ENCODE assay signal across 23 cellular contexts in the genomic region with DNA sequence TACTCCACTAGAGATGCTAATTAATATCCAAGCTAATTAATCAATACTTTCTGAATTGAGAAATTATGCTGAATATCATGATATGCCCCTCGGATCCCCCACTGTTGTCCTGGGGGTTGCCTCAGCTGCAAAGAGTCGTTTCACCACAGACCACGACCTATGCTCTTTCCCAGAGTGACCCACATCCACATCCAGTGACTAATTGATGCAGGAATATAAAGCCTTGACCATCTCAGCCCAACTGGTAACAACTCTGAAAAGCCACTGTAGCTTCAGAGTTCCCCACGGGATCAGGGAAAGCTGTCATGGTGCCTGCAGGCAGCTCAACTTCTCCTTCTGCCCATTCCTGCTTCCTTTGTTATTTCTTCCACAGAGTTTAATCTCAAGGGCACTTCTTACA.
"Had no signal": no experiment of that assay in that cellular context is flagged by ENCODE, and none has a peak within 500 bp of the region (broad histone marks: within the 10 kb centered on the region; RNA-seq: fewer than 3 reads in every experiment).

No MANE protein-coding gene starts in this region.

- H3K4me1 ChIP-seq: ascending aorta, heart left ventricle, uterus had no signal

- H3K9me3 ChIP-seq: ascending aorta, heart left ventricle, tibial nerve, uterus had no signal

- H3K4me3 Mint-ChIP-seq: activated CD8-positive, alpha-beta T cell treated with anti-CD3 and anti-CD28 coated beads, Interleukin-2, amount 10 ng/mL, durations not matched to agents 7 days and 5 days; activated naive CD4-positive, alpha-beta T cell treated with anti-CD3 and anti-CD28 coated beads, Interleukin-2, amount 50 U/mL, for 24 hours; activated T-helper 1 cell treated with anti-CD3 and anti-CD28 coated beads, Interleukin-12 subunit alpha, Interleukin-12 subunit beta, Interleukin-2, Interleukin-4 antibody, amounts not matched to agents 30 ng/mL and 10 ng/mL and 1 ng/mL, durations not matched to agents 14 hours and 24 hours and 36 hours; central memory CD8-positive, alpha-beta T cell; memory B cell; nephron progenitor cell; stimulated activated naive CD8-positive, alpha-beta T cell treated with anti-CD3 and anti-CD28 coated beads, Interleukin-15, amount 100 ng/mL, for 72 hours had no signal

- H3K27me3 ChIP-seq: ascending aorta, heart left ventricle, tibial nerve, uterus had no signal

- H3K36me3 Mint-ChIP-seq: activated naive CD4-positive, alpha-beta T cell treated with anti-CD3 and anti-CD28 coated beads, Interleukin-2, amount 50 U/mL, for 24 hours; memory B cell had no signal

- H3K4me3 ChIP-seq: ascending aorta, heart left ventricle, skin epidermis, tibial nerve, uterus had no signal

- H3K9ac ChIP-seq: parathyroid adenoma had no signal

- H3K27ac ChIP-seq: ascending aorta, heart left ventricle, parathyroid adenoma, skin epidermis, tibial nerve, uterus had no signal

- DNase-seq: activated CD4-positive, alpha-beta T cell treated with anti-CD3 and anti-CD28 coated beads for 1 hour; activated CD4-positive, alpha-beta T cell treated with anti-CD3 and anti-CD28 coated beads, Interleukin-2, amount 50 U/mL, for 1 hour; activated CD8-positive, alpha-beta T cell treated with anti-CD3 and anti-CD28 coated beads, Interleukin-2, amount 10 ng/mL, durations not matched to agents 7 days and 5 days; activated gamma-delta T cell treated with Interleukin-2 at 50 U/mL for 16 hours; effector memory CD4-positive, alpha-beta T cell; heart left ventricle; islet precursor cell; left colon; nephron progenitor cell; right cardiac atrium; stimulated activated CD4-positive, alpha-beta T cell treated with anti-CD3 and anti-CD28 coated beads, Interleukin-1b, Interleukin-23, amount 100 ng/mL, for 48 hours; stimulated activated naive CD8-positive, alpha-beta T cell treated with anti-CD3 and anti-CD28 coated beads, Interleukin-15, amount 100 ng/mL, for 72 hours; uterus had no signal

- H2AFZ ChIP-seq: parathyroid adenoma had no signal

- H3K36me3 ChIP-seq: ascending aorta, heart left ventricle, uterus had no signal

- FAIRE-seq: colon had no signal

- H3K9me3 Mint-ChIP-seq: activated naive CD4-positive, alpha-beta T cell treated with anti-CD3 and anti-CD28 coated beads, Interleukin-2, amount 50 U/mL, for 24 hours; activated T-helper 1 cell treated with anti-CD3 and anti-CD28 coated beads, Interleukin-12 subunit alpha, Interleukin-12 subunit beta, Interleukin-2, Interleukin-4 antibody, amounts not matched to agents 30 ng/mL and 10 ng/mL and 1 ng/mL, durations not matched to agents 14 hours and 24 hours and 36 hours; central memory CD8-positive, alpha-beta T cell; memory B cell; nephron progenitor cell; stimulated activated naive CD8-positive, alpha-beta T cell treated with anti-CD3 and anti-CD28 coated beads, Interleukin-15, amount 100 ng/mL, for 72 hours had no signal

- H3K27ac Mint-ChIP-seq: activated CD8-positive, alpha-beta T cell treated with anti-CD3 and anti-CD28 coated beads, Interleukin-2, amount 10 ng/mL, durations not matched to agents 7 days and 5 days; activated naive CD4-positive, alpha-beta T cell treated with anti-CD3 and anti-CD28 coated beads, Interleukin-2, amount 50 U/mL, for 24 hours; activated T-helper 1 cell treated with anti-CD3 and anti-CD28 coated beads, Interleukin-12 subunit alpha, Interleukin-12 subunit beta, Interleukin-2, Interleukin-4 antibody, amounts not matched to agents 30 ng/mL and 10 ng/mL and 1 ng/mL, durations not matched to agents 14 hours and 24 hours and 36 hours; memory B cell; stimulated activated naive CD8-positive, alpha-beta T cell treated with anti-CD3 and anti-CD28 coated beads, Interleukin-15, amount 100 ng/mL, for 72 hours had no signal

- H3K79me2 ChIP-seq: parathyroid adenoma had no signal

- H3K4me1 Mint-ChIP-seq: activated naive CD4-positive, alpha-beta T cell treated with anti-CD3 and anti-CD28 coated beads, Interleukin-2, amount 50 U/mL, for 24 hours; central memory CD8-positive, alpha-beta T cell; memory B cell; stimulated activated naive CD8-positive, alpha-beta T cell treated with anti-CD3 and anti-CD28 coated beads, Interleukin-15, amount 100 ng/mL, for 72 hours had no signal

- ATAC-seq: activated CD8-positive, alpha-beta T cell treated with anti-CD3 and anti-CD28 coated beads, Interleukin-2, amount 10 ng/mL, durations not matched to agents 7 days and 5 days; esophagus mucosa; heart left ventricle; left colon; right cardiac atrium; stimulated activated naive CD8-positive, alpha-beta T cell treated with anti-CD3 and anti-CD28 coated beads, Interleukin-15, amount 100 ng/mL, for 72 hours had no signal
